Comparison of ENCODE assay signal across 8 cellular contexts in genomic region chr4:111631157-111631999, GRCh38.
DNase-seq lines count a peak whose midpoint lies in the region; ATAC-seq, FAIRE-seq and TF ChIP-seq lines count a peak whose summit lies in the region.

No MANE protein-coding gene starts in this region.

- no peak overlapping the region for H2AFZ ChIP-seq in H1 (ENCODE audit: low read length)

- no peak overlapping the region for H3K4ac ChIP-seq in H1 (replicated peaks; ENCODE audit: insufficient read length, low read depth, low read length)

- no peaks in the 10 kb centered on the region for H4K20me1 ChIP-seq in H1 (replicated peaks in 1 of 2; ENCODE audit: control insufficient read depth in 1 of 2, insufficient read depth in 2 of 2, low read length in 2 of 2)

- no peak overlapping the region for H3K4me3 ChIP-seq in NB4 (ENCODE audit: low read depth, low read length)
- no peak overlapping the region for H3K4me3 ChIP-seq in H1 (ENCODE audit: extremely low read depth in 1 of 4, insufficient read depth in 2 of 4, low read depth in 3 of 4, low read length in 4 of 4)
- no peak overlapping the region for H3K4me3 ChIP-seq in lower lobe of right lung

- H2BK20ac ChIP-seq in H1 (ENCODE audit: low read length), result no peak overlapping the region

- no peak overlapping the region for H4K5ac ChIP-seq in H1 (ENCODE audit: insufficient read length, low read depth, low read length)

- H3K27me3 ChIP-seq in H1 (replicated peaks in 1 of 4; ENCODE audit: control insufficient read depth in 3 of 4, extremely low read depth in 1 of 4, insufficient read depth in 3 of 4, low read length in 3 of 4) (no peaks in the 10 kb centered on the region), lower lobe of right lung (ENCODE audit: low read depth) (no peaks in the 10 kb centered on the region)

- H4K8ac ChIP-seq in H1 (ENCODE audit: extremely low read depth, insufficient read depth, low read length), result no peak overlapping the region

- ATAC-seq in lower lobe of right lung, result no peak

- no peaks in the 10 kb centered on the region for H3K4me1 ChIP-seq in H1 (replicated peaks in 1 of 4; ENCODE audit: control insufficient read depth in 3 of 4, insufficient read depth in 4 of 4, low read length in 3 of 4)
- H3K4me1 ChIP-seq in lower lobe of right lung, result no peaks in the 10 kb centered on the region

- H2BK120ac ChIP-seq in H1 (replicated peaks; ENCODE audit: low read depth, low read length), result no peak overlapping the region

- H3K27ac ChIP-seq in 22Rv1 (no peak overlapping the region), H1 (ENCODE audit: low read depth, low read length) (no peak overlapping the region), lower lobe of right lung (no peak overlapping the region)

- intact Hi-C loops in lower lobe of right lung (cut with DNase I), result no loop called here

- CTCF ChIA-PET in H1 (lab: Charles Lee; ENCODE audit: partially characterized antibody), result interaction anchor here (0.8 to 3.1 kb wide), 24 partner anchors 10 to 1014 kb away, joined by 3 to 19 read pairs (median 3); no protein-coding TSS in a partner anchor

- TF ChIP-seq EP300 in H1 (IDR thresholded peaks at IDR 0.05; ENCODE audit: borderline replicate concordance in 1 of 2, low read depth in 2 of 2, low read length in 2 of 2), result no peak

- H3K9ac ChIP-seq in H1 (replicated peaks in 1 of 4; ENCODE audit: extremely low read depth in 1 of 4, low read depth in 3 of 4, low read length in 3 of 4), result no peak overlapping the region

- no peaks in the 10 kb centered on the region for H3K9me3 ChIP-seq in H1 (ENCODE audit: insufficient read depth in 2 of 2, low read depth in 1 of 2, low read length in 1 of 2)
- no peaks in the 10 kb centered on the region for H3K9me3 ChIP-seq in lower lobe of right lung

- H3K23me2 ChIP-seq in H1 (ENCODE audit: low read depth, low read length), result no peaks in the 10 kb centered on the region

- FAIRE-seq in H1 (lab: Jason Lieb, UNC), result peak; percentile 28

- H3K79me2 ChIP-seq in H1 (ENCODE audit: control insufficient read depth in 1 of 2, insufficient read depth in 2 of 2, low read length in 2 of 2), result no peaks in the 10 kb centered on the region

- H2BK5ac ChIP-seq in H1 (ENCODE audit: low read depth, low read length), result no peak overlapping the region

- no peak overlapping the region for H3K4me2 ChIP-seq in H1 (ENCODE audit: insufficient read depth in 1 of 2, low read depth in 2 of 2, low read length in 2 of 2)

- TF ChIP-seq CTCF in 22Rv1 (IDR thresholded peaks at IDR 0.05) (peak; percentile 62), GM13976 (IDR thresholded peaks at IDR 0.05; ENCODE audit: borderline replicate concordance, control extremely low read depth, extremely low read depth, insufficient read depth, missing control alignments) (peak; percentile 20), NB4 (IDR thresholded peaks at IDR 0.05; ENCODE audit: low read depth, low read length) (peak; percentile 19), H1 (IDR thresholded peaks at IDR 0.05; ENCODE audit: control extremely low read depth in 1 of 3, insufficient read depth in 1 of 3, low read depth in 1 of 3, low read length in 3 of 3) (peak in 2 of 3 experiments; percentile 20 to 50; a peak in 2 of 4 replicates), lower lobe of right lung (IDR thresholded peaks at IDR 0.05) (no peak)

- no peaks in the 10 kb centered on the region for H3K36me3 ChIP-seq in H1 (ENCODE audit: control insufficient read depth in 2 of 4, insufficient read depth in 4 of 4, low read length in 3 of 4)
- H3K36me3 ChIP-seq in lower lobe of right lung, result no peaks in the 10 kb centered on the region

- 87% methylated on average over 2 of the region's 2 CpGs; no CpG with 5 or more reads in 1 of the 2 experiments for WGBS in H1 (ENCODE audit: extremely low coverage in 1 of 2, insufficient coverage in 1 of 2, insufficient read length in 1 of 2, insufficient replicate concordance in 2 of 2, low coverage in 1 of 2, low lambda C conversion rate in 2 of 2, missing lambda C conversion rate in 1 of 2), 2 experiments

- H3K79me1 ChIP-seq in H1 (ENCODE audit: low read depth, low read length), result no peaks in the 10 kb centered on the region

- H2AK5ac ChIP-seq in H1 (ENCODE audit: low read depth, low read length), result no peak overlapping the region

- H3K14ac ChIP-seq in H1 (ENCODE audit: insufficient read length), result no peak overlapping the region

- no peak overlapping the region for H3K23ac ChIP-seq in H1 (ENCODE audit: insufficient read length)

- H3K56ac ChIP-seq in H1 (replicated peaks; ENCODE audit: insufficient read length, low read depth, low read length), result no peak overlapping the region

- DNase-seq in GM13976 (ENCODE audit: low spot score), result no peak
- peak; percentile 15 for DNase-seq in NB4 (ENCODE audit: low read depth)
- no peak for DNase-seq in H1 (ENCODE audit: low read depth in 1 of 2, low spot score in 2 of 2)
- no peak for DNase-seq in lower lobe of right lung
- no peak for DNase-seq in GDM1 (lab: John Stamatoyannopoulos, UW)
- DNase-seq in stimulated activated naive CD4-positive, alpha-beta T cell treated with Interleukin-2 at 50 U/mL for 16 hours (lab: John Stamatoyannopoulos, UW), result no peak
- DNase-seq in NCI-H1105 treated with DMSO at 0.1 percent for 48 hours (lab: John Stamatoyannopoulos, UW), result no peak

- H3K18ac ChIP-seq in H1 (ENCODE audit: extremely low read depth, low read length), result no peak overlapping the region

- H4K91ac ChIP-seq in H1 (replicated peaks; ENCODE audit: insufficient read length, low read length), result no peak overlapping the region

- POLR2A ChIA-PET in H1 (lab: Charles Lee; ENCODE audit: partially characterized antibody), result no interaction called here

- in situ Hi-C loops in GM13976 (cut with MboI; ENCODE audit: low sequenced_read_pairs, unreplicated experiment), result loop anchor here (25.0 kb wide), 1 partner anchor 994 kb away; no protein-coding TSS in a partner anchor

- TF ChIP-seq RAD21 in H1 (IDR thresholded peaks at IDR 0.05 in 1 of 2, conservative IDR thresholded peaks at IDR 0.05 in 1 of 2; ENCODE audit: low read depth in 2 of 2, low read length in 2 of 2), result peak; percentile 38 to 41

- no peak overlapping the region for H2BK12ac ChIP-seq in H1 (ENCODE audit: low read depth, low read length)

- H2BK15ac ChIP-seq in H1 (ENCODE audit: low read length), result no peak overlapping the region

- TF ChIP-seq POLR2A in NB4 (IDR thresholded peaks at IDR 0.05; ENCODE audit: extremely low read depth, insufficient read length), result no peak
- TF ChIP-seq POLR2A in H1 (IDR thresholded peaks at IDR 0.05; ENCODE audit: control extremely low read depth in 1 of 2, low read depth in 2 of 2, low read length in 2 of 2), result no peak

TF ChIP-seq in H1, 55 proteins besides CTCF, POLR2A, EP300 and RAD21:
- TF ChIP-seq CBX5 (IDR thresholded peaks at IDR 0.05; ENCODE audit: low read depth, low read length) (no peak), KDM5A (IDR thresholded peaks at IDR 0.05; ENCODE audit: low read length) (no peak), RBBP5 (IDR thresholded peaks at IDR 0.05; ENCODE audit: borderline replicate concordance, low read depth, low read length) (no peak), CHD2 (IDR thresholded peaks at IDR 0.05; ENCODE audit: low read length) (no peak), RXRA (IDR thresholded peaks at IDR 0.05; ENCODE audit: insufficient read depth, low read depth, low read length) (no peak), SRF (IDR thresholded peaks at IDR 0.05; ENCODE audit: low read depth, low read length) (no peak), CTBP2 (IDR thresholded peaks at IDR 0.05; ENCODE audit: borderline replicate concordance, insufficient read depth, insufficient read length, low read length) (no peak), TEAD4 (IDR thresholded peaks at IDR 0.05; ENCODE audit: low read depth, low read length) (no peak), TBP (IDR thresholded peaks at IDR 0.05; ENCODE audit: low read depth, low read length) (no peak), EGR1 (IDR thresholded peaks at IDR 0.05; ENCODE audit: borderline replicate concordance, low read depth, low read length) (no peak), CBX8 (IDR thresholded peaks at IDR 0.05; ENCODE audit: borderline replicate concordance, low read depth, low read length) (no peak), SAP30 (IDR thresholded peaks at IDR 0.05; ENCODE audit: insufficient read depth, insufficient replicate concordance, low read length) (no peak), BRCA1 (IDR thresholded peaks at IDR 0.05; ENCODE audit: low read depth, low read length) (no peak), ATF3 (IDR thresholded peaks at IDR 0.05; ENCODE audit: insufficient read depth, low read depth, low read length) (no peak), YY1 (IDR thresholded peaks at IDR 0.05; ENCODE audit: low read depth, low read length) (no peak)
